ENCODE assay signal across 8 cellular contexts in the genomic region with DNA sequence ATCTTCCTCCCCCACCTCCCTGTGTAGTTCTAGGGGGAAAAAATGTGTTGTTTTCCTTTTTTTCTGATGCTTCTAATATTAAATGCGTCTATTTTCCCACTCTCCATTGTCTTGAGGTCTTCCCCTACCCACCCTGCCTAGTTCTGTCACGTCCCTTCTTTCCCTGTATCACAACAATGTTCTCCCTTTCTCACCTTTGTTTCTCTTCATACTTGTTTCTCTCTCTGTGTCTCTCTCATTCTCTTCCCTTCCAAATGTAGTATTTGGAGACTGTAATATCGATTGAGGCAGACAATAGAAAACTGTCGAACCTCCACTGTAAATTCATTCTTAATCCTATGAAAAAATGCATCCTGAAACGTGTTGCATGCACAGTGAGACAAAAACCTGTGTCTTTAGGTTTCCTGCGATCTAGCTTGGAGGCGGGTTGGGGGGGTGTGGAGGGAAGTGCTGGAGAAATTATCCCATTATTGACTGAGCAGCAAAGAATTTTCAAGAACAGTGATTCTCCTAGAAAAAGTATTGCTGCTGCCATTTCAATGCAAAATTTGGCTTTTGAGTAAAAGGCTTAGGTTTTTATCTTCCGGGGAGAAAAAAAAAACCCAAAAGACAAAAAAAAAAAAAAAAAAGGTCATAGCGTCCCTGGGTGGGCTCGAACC. TPM values are rescaled to one million over a fixed set of nuclear protein-coding genes. Genes with fewer than 3 reads are reported as not detected.
DNase-seq lines count a peak whose midpoint lies in the region; ATAC-seq and TF ChIP-seq lines count a peak whose summit lies in the region.

No MANE protein-coding gene starts in this region.

- intact Hi-C loops in CD4-positive, alpha-beta T cell (cut with DNase I, micrococcal nuclease): loop anchor here (1.0 to 10.0 kb wide), 4 partner anchors 21 to 404 kb away; a partner anchor contains a TSS
- intact Hi-C loops in testis (cut with DNase I; ENCODE audit: low total_unique reads): no loop called here

- TF ChIP-seq CTCF in CD4-positive, alpha-beta T cell (IDR thresholded peaks at IDR 0.05): no peak
- TF ChIP-seq CTCF in HFFc6 (IDR thresholded peaks at IDR 0.05) (no peak), WTC11 (IDR thresholded peaks at IDR 0.05) (no peak), testis (IDR thresholded peaks at IDR 0.05) (no peak)

- peaks cover 35% of the 10 kb centered on the region for H3K27me3 Mint-ChIP-seq in CD4-positive, alpha-beta T cell
- H3K27me3 Mint-ChIP-seq in HFFc6 (ENCODE audit: insufficient read depth) (peaks cover 5% of the 10 kb centered on the region), WTC11 (ENCODE audit: low read depth) (peaks cover 2% of the 10 kb centered on the region)

- peak overlapping the region; percentile 99 for H3K4me3 Mint-ChIP-seq in CD4-positive, alpha-beta T cell
- H3K4me3 Mint-ChIP-seq in HFFc6 (peak overlapping the region; percentile 95), WTC11 (peak overlapping the region; percentile 97)

- H3K9me3 ChIP-seq in CD4-positive, alpha-beta T cell (ENCODE audit: control insufficient read depth, low read length): no peaks in the 10 kb centered on the region
- no peaks in the 10 kb centered on the region for H3K9me3 ChIP-seq in iPS DF 6.9 (ENCODE audit: control insufficient read depth, insufficient read depth, low read length)
- H3K9me3 ChIP-seq in testis: no peaks in the 10 kb centered on the region

- DNase-seq in CD4-positive, alpha-beta T cell: no peak
- DNase-seq in HFFc6 (no peak), WTC11 (ENCODE audit: low spot score) (no peak), iPS DF 6.9 (ENCODE audit: low read depth, low spot score) (no peak), testis (no peak), NCI-H524 treated with DMSO at 0.1 percent for 48 hours (lab: John Stamatoyannopoulos, UW) (no peak), 8988T (no peak)

- H3K36me3 ChIP-seq in iPS DF 6.9 (ENCODE audit: control insufficient read depth, insufficient read depth, low read length) (peaks cover 8% of the 10 kb centered on the region; the same call in 1 of the 2 replicates), testis (ENCODE audit: low read depth, missing control alignments) (no peaks in the 10 kb centered on the region)

- peaks cover under 1% of the 10 kb centered on the region; the same call in 1 of the 2 replicates for H3K4me1 ChIP-seq in iPS DF 6.9 (ENCODE audit: control insufficient read depth, insufficient read depth, low read length)
- H3K4me1 ChIP-seq in testis: peaks cover 32% of the 10 kb centered on the region

- H3K27me3 ChIP-seq in CD4-positive, alpha-beta T cell (ENCODE audit: control insufficient read depth, insufficient read depth, low read length): peaks cover 41% of the 10 kb centered on the region
- H3K27me3 ChIP-seq in iPS DF 6.9 (ENCODE audit: control insufficient read depth, insufficient read depth, low read length) (no peaks in the 10 kb centered on the region), testis (no peaks in the 10 kb centered on the region)

- H3K4me3 ChIP-seq in iPS DF 6.9 (ENCODE audit: low read length) (peak overlapping the region; percentile 72; the same call in 1 of the 2 replicates), testis (peak overlapping the region; percentile 84 to 93)

- H3K36me3 Mint-ChIP-seq in CD4-positive, alpha-beta T cell (ENCODE audit: low read depth): peaks cover 31% of the 10 kb centered on the region
- H3K36me3 Mint-ChIP-seq in HFFc6 (ENCODE audit: low read depth): peaks cover 15% of the 10 kb centered on the region
- peaks cover 18% of the 10 kb centered on the region for H3K36me3 Mint-ChIP-seq in WTC11

- no CpG with 5 or more reads among the region's 10 CpGs for WGBS in iPS DF 6.9 (ENCODE audit: insufficient coverage, insufficient read length)
- 3 to 4% methylated on average over 10 of the region's 10 CpGs for WGBS in testis, 2 donors

- POLR2A ChIA-PET in CD4-positive, alpha-beta T cell (lab: Charles Lee): interaction anchor here (0.9 to 2.8 kb wide), 12 partner anchors 11 to 449 kb away, joined by 3 to 22 read pairs (median 6); a partner anchor contains a TSS
- POLR2A ChIA-PET in WTC11 (lab: Charles Lee): no interaction called here

- no peaks in the 10 kb centered on the region for H3K9me3 Mint-ChIP-seq in CD4-positive, alpha-beta T cell
- H3K9me3 Mint-ChIP-seq in HFFc6 (no peaks in the 10 kb centered on the region), WTC11 (no peaks in the 10 kb centered on the region)

- no peak for TF ChIP-seq POLR2A in testis (IDR thresholded peaks at IDR 0.05)

- no peak for ATAC-seq in CD4-positive, alpha-beta T cell (ENCODE audit: poor library complexity)
- ATAC-seq in WTC11: no peak
- ATAC-seq in HG03520 (IDR thresholded peaks at IDR 0.05; ENCODE audit: unreplicated experiment): no peak

- peaks cover 45% of the 10 kb centered on the region for H3K4me1 Mint-ChIP-seq in CD4-positive, alpha-beta T cell (ENCODE audit: low read depth)
- H3K4me1 Mint-ChIP-seq in HFFc6 (ENCODE audit: low read depth) (peaks cover 37% of the 10 kb centered on the region), WTC11 (peaks cover 21% of the 10 kb centered on the region)

- CTCF ChIA-PET in CD4-positive, alpha-beta T cell (lab: Charles Lee): interaction anchor here (0.8 to 1.2 kb wide), 2 partner anchors 16 kb away, joined by 3 read pairs; no protein-coding TSS in a partner anchor
- CTCF ChIA-PET in WTC11 (lab: Charles Lee): interaction anchor here (1.0 to 4.4 kb wide), 5 partner anchors 16 to 193 kb away, joined by 3 to 45 read pairs (median 3); no protein-coding TSS in a partner anchor

- peak overlapping the region; percentile 80 for H3K27ac ChIP-seq in CD4-positive, alpha-beta T cell (ENCODE audit: low read depth, low read length)
- H3K27ac ChIP-seq in iPS DF 6.9 (ENCODE audit: low read length) (no peak overlapping the region), testis (peak overlapping the region in 1 of 2 donors; percentile 76)

- H3K27ac Mint-ChIP-seq in CD4-positive, alpha-beta T cell: peak overlapping the region; percentile 83
- H3K27ac Mint-ChIP-seq in HFFc6 (peak overlapping the region; percentile 90), WTC11 (no peak overlapping the region)

TF ChIP-seq in WTC11, 78 proteins besides CTCF, POLR2A, EP300 and RAD21 (continues in another document):
- TF ChIP-seq ZBTB21 (CRISPR knock-in tag; IDR thresholded peaks at IDR 0.05; ENCODE audit: borderline replicate concordance) (0 out of 2 replicates have a peak, but pooled peaks have one; percentile 13), SMAD4 (CRISPR knock-in tag; IDR thresholded peaks at IDR 0.05) (no peak), GABPB1 (CRISPR knock-in tag; IDR thresholded peaks at IDR 0.05) (no peak), GTF2I (CRISPR knock-in tag; conservative IDR thresholded peaks at IDR 0.05) (no peak)
- TF ChIP-seq, protein P1, sequence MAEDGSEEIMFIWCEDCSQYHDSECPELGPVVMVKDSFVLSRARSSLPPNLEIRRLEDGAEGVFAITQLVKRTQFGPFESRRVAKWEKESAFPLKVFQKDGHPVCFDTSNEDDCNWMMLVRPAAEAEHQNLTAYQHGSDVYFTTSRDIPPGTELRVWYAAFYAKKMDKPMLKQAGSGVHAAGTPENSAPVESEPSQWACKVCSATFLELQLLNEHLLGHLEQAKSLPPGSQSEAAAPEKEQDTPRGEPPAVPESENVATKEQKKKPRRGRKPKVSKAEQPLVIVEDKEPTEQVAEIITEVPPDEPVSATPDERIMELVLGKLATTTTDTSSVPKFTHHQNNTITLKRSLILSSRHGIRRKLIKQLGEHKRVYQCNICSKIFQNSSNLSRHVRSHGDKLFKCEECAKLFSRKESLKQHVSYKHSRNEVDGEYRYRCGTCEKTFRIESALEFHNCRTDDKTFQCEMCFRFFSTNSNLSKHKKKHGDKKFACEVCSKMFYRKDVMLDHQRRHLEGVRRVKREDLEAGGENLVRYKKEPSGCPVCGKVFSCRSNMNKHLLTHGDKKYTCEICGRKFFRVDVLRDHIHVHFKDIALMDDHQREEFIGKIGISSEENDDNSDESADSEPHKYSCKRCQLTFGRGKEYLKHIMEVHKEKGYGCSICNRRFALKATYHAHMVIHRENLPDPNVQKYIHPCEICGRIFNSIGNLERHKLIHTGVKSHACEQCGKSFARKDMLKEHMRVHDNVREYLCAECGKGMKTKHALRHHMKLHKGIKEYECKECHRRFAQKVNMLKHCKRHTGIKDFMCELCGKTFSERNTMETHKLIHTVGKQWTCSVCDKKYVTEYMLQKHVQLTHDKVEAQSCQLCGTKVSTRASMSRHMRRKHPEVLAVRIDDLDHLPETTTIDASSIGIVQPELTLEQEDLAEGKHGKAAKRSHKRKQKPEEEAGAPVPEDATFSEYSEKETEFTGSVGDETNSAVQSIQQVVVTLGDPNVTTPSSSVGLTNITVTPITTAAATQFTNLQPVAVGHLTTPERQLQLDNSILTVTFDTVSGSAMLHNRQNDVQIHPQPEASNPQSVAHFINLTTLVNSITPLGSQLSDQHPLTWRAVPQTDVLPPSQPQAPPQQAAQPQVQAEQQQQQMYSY (CRISPR knock-in tag; IDR thresholded peaks at IDR 0.05): no peak

RNA-seq across cellular contexts. Expression of a gene that starts 1.3 kb away (rescaled TPM):
- 10 to 100 TPM; 46.6 to 55.0 TPM for total RNA-seq in CD4-positive, alpha-beta T cell
- 100 to 1,000 TPM; 232 to 273 (median 253) TPM for total RNA-seq in HFFc6 (2021; fragmentation: NEBNext Ultra II Directional; extraction: Animal tissue kit (Norgen Biotek cat#: 25700))
- total RNA-seq in WTC11 (2021) (266 to 273 TPM (median 266 TPM) in 3 replicates), testis (100 to 1,000 TPM; 111 to 113 TPM)
- 144 TPM for polyA plus RNA-seq in testis (ENCODE audit: insufficient read depth, low read depth, low replicate concordance)

RNA-seq across cellular contexts. Expression of a gene that starts 3.1 kb away (rescaled TPM):
- total RNA-seq in CD4-positive, alpha-beta T cell: not detected
- 10 to 100 TPM; 59.7 to 73.5 (median 69.0) TPM for total RNA-seq in HFFc6 (2021; fragmentation: NEBNext Ultra II Directional; extraction: Animal tissue kit (Norgen Biotek cat#: 25700))
- total RNA-seq in WTC11 (2021) (102 to 111 TPM (median 104 TPM) in 3 replicates), testis (10 to 100 TPM in 1 of 2 donors, 1 to 10 TPM in 1; 8.1 to 20.9 TPM)
- polyA plus RNA-seq in testis (ENCODE audit: insufficient read depth, low read depth, low replicate concordance): 21.2 TPM

RNA-seq across cellular contexts. Expression of a gene that starts 21.1 kb away (rescaled TPM):
- 1 to 10 TPM; 4.7 to 5.7 TPM for total RNA-seq in CD4-positive, alpha-beta T cell
- total RNA-seq in HFFc6 (2021; fragmentation: NEBNext Ultra II Directional; extraction: Animal tissue kit (Norgen Biotek cat#: 25700)): 10 to 100 TPM; 35.0 to 38.7 (median 36.6) TPM
- total RNA-seq in WTC11 (2021) (12.1 to 15.7 TPM (median 15.6 TPM) in 3 replicates), testis (10 to 100 TPM; 13.9 to 14.3 TPM)
- 25.7 TPM for polyA plus RNA-seq in testis (ENCODE audit: insufficient read depth, low read depth, low replicate concordance)

RNA-seq across cellular contexts. Expression of a gene that starts 46.2 kb away (rescaled TPM):
- 100 to 1,000 TPM; 321 to 324 TPM for total RNA-seq in CD4-positive, alpha-beta T cell
- 10 to 100 TPM; 26.5 to 31.5 (median 30.2) TPM for total RNA-seq in HFFc6 (2021; fragmentation: NEBNext Ultra II Directional; extraction: Animal tissue kit (Norgen Biotek cat#: 25700))
- total RNA-seq in WTC11 (2021) (34.4 to 48.0 TPM (median 36.6 TPM) in 3 replicates), testis (100 to 1,000 TPM; 157 to 176 TPM)
- polyA plus RNA-seq in testis (ENCODE audit: insufficient read depth, low read depth, low replicate concordance): 86.9 TPM

RNA-seq across cellular contexts. Expression of a gene that starts 48.1 kb away (rescaled TPM):
- 10 to 100 TPM; 17.0 to 17.2 TPM for total RNA-seq in CD4-positive, alpha-beta T cell
- 10 to 100 TPM; 48.7 to 61.8 (median 55.5) TPM for total RNA-seq in HFFc6 (2021; fragmentation: NEBNext Ultra II Directional; extraction: Animal tissue kit (Norgen Biotek cat#: 25700))
- total RNA-seq in WTC11 (2021) (54.0 to 61.9 TPM (median 57.3 TPM) in 3 replicates), testis (10 to 100 TPM; 47.2 to 56.7 TPM)
- polyA plus RNA-seq in testis (ENCODE audit: insufficient read depth, low read depth, low replicate concordance): 34.8 TPM

Comparison
In these comparisons a context has a peak if more than half of its experiments do, and no peak if none do; other contexts are left out.
1. RNA of a gene that starts 3.1 kb away (total RNA-seq): 102 to 111 TPM in WTC11, 59.7 to 73.5 TPM in HFFc6 and 8.1 to 20.9 TPM in testis; not detected in CD4-positive, alpha-beta T cell; every median in the first group is over 4 times any median in the second.
2. Peak in every context shown above with its lines, with median percentiles within 50 percentile points of each other: H3K4me3 Mint-ChIP-seq.